8 cellular contexts compared by ENCODE assay signal in the genomic region with DNA sequence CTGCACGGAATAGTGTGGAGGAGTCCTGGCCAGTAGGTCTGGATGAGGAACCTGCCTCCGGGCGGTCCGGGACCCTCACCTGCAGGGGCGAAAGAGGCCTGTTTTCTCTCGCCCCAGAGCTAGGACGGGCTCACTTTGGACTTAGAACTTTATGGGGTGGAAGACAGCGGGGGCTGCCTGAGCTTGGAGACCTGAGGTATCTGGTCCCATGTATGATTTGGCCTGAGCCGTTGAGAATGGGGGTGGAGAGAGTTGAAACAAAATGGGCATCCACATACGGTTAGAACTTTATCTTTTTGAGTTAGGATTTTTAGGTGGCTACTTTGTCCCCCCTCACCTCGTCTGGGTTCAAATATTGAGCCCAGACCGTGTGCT. TPM values are rescaled to one million over a fixed set of nuclear protein-coding genes. Genes with fewer than 3 reads are reported as not detected.
A peak's percentile ranks its signal among the peaks of the same experiment; 100 is the strongest.
DNase-seq lines count a peak whose midpoint lies in the region; ATAC-seq and TF ChIP-seq lines count a peak whose summit lies in the region.

No MANE protein-coding gene starts in this region.

- TF ChIP-seq CTCF in GM12865 (IDR thresholded peaks at IDR 0.05; ENCODE audit: insufficient read depth, low read depth, low read length, missing control alignments) (no peak), choroid plexus epithelial cell (conservative IDR thresholded peaks at IDR 0.05; ENCODE audit: low read depth, low read length) (no peak)

- peak; percentile 42 for ATAC-seq in GM21423 (IDR thresholded peaks at IDR 0.05; ENCODE audit: unreplicated experiment)

- H3K4me3 ChIP-seq in GM12865 (ENCODE audit: low read depth, low read length) (peak overlapping the region; percentile 98), HUES64 (ENCODE audit: low read length) (peak overlapping the region; percentile 88), choroid plexus epithelial cell (ENCODE audit: low read depth, low read length) (peak overlapping the region; percentile 92), mesodermal cell (ENCODE audit: extremely low read depth, insufficient read depth, low read length, poor library complexity, severe bottlenecking) (peak overlapping the region; percentile 95)

- H3K27me3 ChIP-seq in HUES64 (ENCODE audit: insufficient read depth, low read length) = no peaks in the 10 kb centered on the region

- H3K36me3 ChIP-seq in HUES64 (ENCODE audit: insufficient read depth, low read length) (peaks cover 31% of the 10 kb centered on the region), mesodermal cell (ENCODE audit: control insufficient read depth, insufficient read depth, low read length) (peaks cover 28% of the 10 kb centered on the region)

- WGBS in HUES64 = 1% methylated on average over 12 of the region's 12 CpGs
- 0 to 2% methylated on average over 9 to 12 of the region's 12 CpGs for WGBS in mesodermal cell (ENCODE audit: insufficient coverage in 2 of 2), 2 experiments

- H3K4me1 ChIP-seq in HUES64 (ENCODE audit: insufficient read depth, low read length) = peaks cover 22% of the 10 kb centered on the region
- peaks cover 8% of the 10 kb centered on the region for H3K4me1 ChIP-seq in mesodermal cell (ENCODE audit: control insufficient read depth, insufficient read depth, low read length, poor library complexity, severe bottlenecking)

- no peak for DNase-seq in GM12865 (ENCODE audit: low read depth)
- no peak for DNase-seq in choroid plexus epithelial cell (ENCODE audit: low read depth)
- DNase-seq in HuH-7.5 (ENCODE audit: low spot score) = no peak
- DNase-seq in stimulated activated naive CD4-positive, alpha-beta T cell treated with Interleukin-2 at 50 U/mL for 16 hours (lab: John Stamatoyannopoulos, UW) = no peak
- DNase-seq in NCI-H2081 treated with DMSO at 0.1 percent for 48 hours (lab: John Stamatoyannopoulos, UW) = no peak

- no peaks in the 10 kb centered on the region for H3K9me3 ChIP-seq in HUES64 (ENCODE audit: insufficient read depth, low read depth, low read length)
- H3K9me3 ChIP-seq in mesodermal cell (ENCODE audit: control insufficient read depth, low read length) = no peaks in the 10 kb centered on the region

- peak overlapping the region; percentile 97 for H3K9ac ChIP-seq in HUES64 (ENCODE audit: low read depth, low read length)

- H3K27ac ChIP-seq in HUES64 (ENCODE audit: low read depth, low read length) (peak overlapping the region; percentile 96), mesodermal cell (ENCODE audit: low read depth, low read length, severe bottlenecking) (peak overlapping the region; percentile 98)

RNA-seq across cellular contexts. Expression of gene ETF1, which starts 0.7 kb away (rescaled TPM):
- 164 TPM for polyA plus RNA-seq in HUES64 (2013, experiment 1 of 2)
- polyA plus RNA-seq in HUES64 (2013, experiment 2 of 2) = 131 TPM
- 94.4 TPM for polyA plus RNA-seq in mesodermal cell (2013, experiment 1 of 2)
- 100 TPM for polyA plus RNA-seq in mesodermal cell (2013, experiment 2 of 2)

RNA-seq across cellular contexts. Expression of gene HSPA9, which starts 31.5 kb away (rescaled TPM):
- 276 TPM for polyA plus RNA-seq in HUES64 (2013, experiment 1 of 2)
- 247 TPM for polyA plus RNA-seq in HUES64 (2013, experiment 2 of 2)
- 146 TPM for polyA plus RNA-seq in mesodermal cell (2013, experiment 1 of 2)
- polyA plus RNA-seq in mesodermal cell (2013, experiment 2 of 2) = 148 TPM
